Comparison of ENCODE assay signal across 12 cellular contexts in genomic region chr6:42394881-42395620, GRCh38. TPM values are rescaled to one million over a fixed set of nuclear protein-coding genes. Genes with fewer than 3 reads are reported as not detected.
DNase-seq lines count a peak whose midpoint lies in the region; ATAC-seq lines count a peak whose summit lies in the region.
"Had no signal": no experiment of that assay in that cellular context is flagged by ENCODE, and none has a peak within 500 bp of the region (broad histone marks: within the 10 kb centered on the region; RNA-seq: fewer than 3 reads in every experiment).

No MANE protein-coding gene starts in this region.

- H3K4me1 Mint-ChIP-seq in activated naive CD4-positive, alpha-beta T cell treated with anti-CD3 and anti-CD28 coated beads, Interleukin-2, amount 50 U/mL, for 24 hours: peaks cover 93% of the 10 kb centered on the region
- H3K4me1 Mint-ChIP-seq in T-cell: peaks cover 96 to 97% (median 97%) of the 10 kb centered on the region in 3 donors
- peaks cover 42% of the 10 kb centered on the region for H3K4me1 Mint-ChIP-seq in stimulated activated memory B cell treated with anti-CD40 and anti-IgM and Interleukin-4, amounts not matched to agents 10 μg/mL and 1 μg/mL and 100 μg/mL, for 72 hours

- DNase-seq in activated naive CD4-positive, alpha-beta T cell treated with anti-CD3 and anti-CD28 coated beads, Interleukin-2, amount 50 U/mL, for 16 hours: no peak
- DNase-seq in T-cell: no peak
- DNase-seq in head of caudate nucleus: peak in 41 of 42 donors; percentile 23 to 88 (median 54)
- DNase-seq in stimulated activated CD4-positive, alpha-beta T cell treated with anti-CD3 and anti-CD28 coated beads, Interleukin-1b, Interleukin-23, amount 100 ng/mL, for 48 hours: no peak
- no peak for DNase-seq in retina
- DNase-seq: activated CD4-positive, alpha-beta T cell treated with anti-CD3 and anti-CD28 coated beads for 1 hour; cerebellar nuclear complex; NCI-H2171; stimulated activated CD4-positive, alpha-beta T cell treated with anti-CD3 and anti-CD28 coated beads, Interleukin-2, amount 100 ng/mL, for 24 hours had no signal

- intact Hi-C loops in head of caudate nucleus (cut with DNase I): no loop called here

- H3K36me3 Mint-ChIP-seq in activated naive CD4-positive, alpha-beta T cell treated with anti-CD3 and anti-CD28 coated beads, Interleukin-2, amount 50 U/mL, for 24 hours: peaks cover 2% of the 10 kb centered on the region
- peaks cover 18% of the 10 kb centered on the region for H3K36me3 Mint-ChIP-seq in T-cell
- no peaks in the 10 kb centered on the region for H3K36me3 Mint-ChIP-seq in stimulated activated memory B cell treated with anti-CD40 and anti-IgM and Interleukin-4, amounts not matched to agents 10 μg/mL and 1 μg/mL and 100 μg/mL, for 72 hours

- no peaks in the 10 kb centered on the region for H3K9me3 Mint-ChIP-seq in activated naive CD4-positive, alpha-beta T cell treated with anti-CD3 and anti-CD28 coated beads, Interleukin-2, amount 50 U/mL, for 24 hours
- no peaks in the 10 kb centered on the region for H3K9me3 Mint-ChIP-seq in T-cell
- no peaks in the 10 kb centered on the region for H3K9me3 Mint-ChIP-seq in stimulated activated memory B cell treated with anti-CD40 and anti-IgM and Interleukin-4, amounts not matched to agents 10 μg/mL and 1 μg/mL and 100 μg/mL, for 72 hours

- no peaks in the 10 kb centered on the region for H3K27me3 Mint-ChIP-seq in activated naive CD4-positive, alpha-beta T cell treated with anti-CD3 and anti-CD28 coated beads, Interleukin-2, amount 50 U/mL, for 24 hours
- no peaks in the 10 kb centered on the region for H3K27me3 Mint-ChIP-seq in T-cell
- H3K27me3 Mint-ChIP-seq in stimulated activated memory B cell treated with anti-CD40 and anti-IgM and Interleukin-4, amounts not matched to agents 10 μg/mL and 1 μg/mL and 100 μg/mL, for 72 hours: no peaks in the 10 kb centered on the region

- ATAC-seq in T-cell (replicated peaks in 1 of 4) (no peak), GM21528 (IDR thresholded peaks at IDR 0.05; ENCODE audit: low FRiP score, unreplicated experiment) (no peak)
- ATAC-seq in stimulated activated memory B cell treated with anti-CD40 and anti-IgM and Interleukin-4, amounts not matched to agents 10 μg/mL and 1 μg/mL and 100 μg/mL, for 72 hours: peak; percentile 63

- peak overlapping the region; percentile 75 for H3K27ac Mint-ChIP-seq in activated naive CD4-positive, alpha-beta T cell treated with anti-CD3 and anti-CD28 coated beads, Interleukin-2, amount 50 U/mL, for 24 hours
- H3K27ac Mint-ChIP-seq in T-cell: peak overlapping the region; percentile 88 to 99
- H3K27ac Mint-ChIP-seq in stimulated activated memory B cell treated with anti-CD40 and anti-IgM and Interleukin-4, amounts not matched to agents 10 μg/mL and 1 μg/mL and 100 μg/mL, for 72 hours: peak overlapping the region; percentile 80

- POLR2A ChIA-PET in T-cell (lab: Charles Lee): interaction anchor here in 1 of 2 donors (0.6 kb wide), 1 partner anchor 37 kb away, joined by 4 read pairs; no protein-coding TSS in a partner anchor

- CTCF ChIA-PET in T-cell (lab: Charles Lee): interaction anchor here in 1 of 2 donors (0.7 kb wide), 1 partner anchor 33 kb away, joined by 3 read pairs; no protein-coding TSS in a partner anchor

- H3K4me3 Mint-ChIP-seq in activated naive CD4-positive, alpha-beta T cell treated with anti-CD3 and anti-CD28 coated beads, Interleukin-2, amount 50 U/mL, for 24 hours: peak overlapping the region; percentile 8
- H3K4me3 Mint-ChIP-seq in T-cell: peak overlapping the region; percentile 44 to 53 (median 53)
- peak overlapping the region; percentile 70 for H3K4me3 Mint-ChIP-seq in stimulated activated memory B cell treated with anti-CD40 and anti-IgM and Interleukin-4, amounts not matched to agents 10 μg/mL and 1 μg/mL and 100 μg/mL, for 72 hours

RNA-seq across cellular contexts. Expression of gene TRERF1, which starts 56.7 kb away (rescaled TPM):
- total RNA-seq in T-cell: 10 to 100 TPM; 20.5 to 52.2 (median 25.6) TPM

Comparison
In these comparisons a context has a peak if more than half of its experiments do, and no peak if none do; other contexts are left out.
1. H3K4me3 Mint-ChIP-seq: peak in every context shown above with its lines; median percentile 70 in stimulated activated memory B cell treated with anti-CD40 and anti-IgM and Interleukin-4, amounts not matched to agents 10 μg/mL and 1 μg/mL and 100 μg/mL, for 72 hours; 53 in T-cell; 8 in activated naive CD4-positive, alpha-beta T cell treated with anti-CD3 and anti-CD28 coated beads, Interleukin-2, amount 50 U/mL, for 24 hours.
2. DNase-seq: peak in head of caudate nucleus (41 of 42); none in activated naive CD4-positive, alpha-beta T cell treated with anti-CD3 and anti-CD28 coated beads, Interleukin-2, amount 50 U/mL, for 16 hours (single experiment), T-cell (0 of 34), stimulated activated CD4-positive, alpha-beta T cell treated with anti-CD3 and anti-CD28 coated beads, Interleukin-1b, Interleukin-23, amount 100 ng/mL, for 48 hours (single experiment) and retina (single experiment).
3. Peak in every context shown above with its lines, with median percentiles within 50 percentile points of each other: H3K27ac Mint-ChIP-seq.